Comparison of ENCODE assay signal across 13 cellular contexts in genomic region chr6:89260832-89261231, GRCh38. TPM values are rescaled to one million over a fixed set of nuclear protein-coding genes. Genes with fewer than 3 reads are reported as not detected.
DNase-seq lines count a peak whose midpoint lies in the region; ATAC-seq and TF ChIP-seq lines count a peak whose summit lies in the region.
"Had no signal": no experiment of that assay in that cellular context is flagged by ENCODE, and none has a peak within 500 bp of the region (broad histone marks: within the 10 kb centered on the region; RNA-seq: fewer than 3 reads in every experiment).

No MANE protein-coding gene starts in this region.

- H3K9me3 Mint-ChIP-seq in activated T-cell treated with anti-CD3 and anti-CD28 coated beads, Interleukin-2, amount 50 U/mL, for 4 hours = no peaks in the 10 kb centered on the region
- H3K9me3 Mint-ChIP-seq: activated naive CD8-positive, alpha-beta T cell treated with anti-CD3 and anti-CD28 coated beads, Interleukin-2, amount 10 ng/mL, durations not matched to agents 7 days and 5 days had no signal

- no peaks in the 10 kb centered on the region for H3K4me1 Mint-ChIP-seq in activated T-cell treated with anti-CD3 and anti-CD28 coated beads, Interleukin-2, amount 50 U/mL, for 4 hours (ENCODE audit: low read depth)

- no peak overlapping the region for H2AK5ac ChIP-seq in neuronal stem cell (ENCODE audit: low read depth, low read length)

- ATAC-seq in activated T-cell treated with anti-CD3 and anti-CD28 coated beads, Interleukin-2, amount 50 U/mL, for 4 hours = no peak

- no peak overlapping the region for H2BK15ac ChIP-seq in neuronal stem cell (ENCODE audit: low read length)

- H3K27me3 Mint-ChIP-seq in activated T-cell treated with anti-CD3 and anti-CD28 coated beads, Interleukin-2, amount 50 U/mL, for 4 hours (ENCODE audit: low read depth) = peaks cover 5% of the 10 kb centered on the region

- peaks cover 0 to 7% (median 0%) of the 10 kb centered on the region in 3 experiments for H3K27me3 ChIP-seq in neuronal stem cell (ENCODE audit: control insufficient read depth in 3 of 3, insufficient read depth in 3 of 3, low read depth in 1 of 3, low read length in 3 of 3)

- H2BK5ac ChIP-seq in neuronal stem cell (ENCODE audit: low read length) = no peak overlapping the region

- H3K36me3 ChIP-seq in HEK293 (ENCODE audit: control insufficient read depth in 2 of 2, insufficient read depth in 1 of 2, low read length in 2 of 2) (no peaks in the 10 kb centered on the region), neuronal stem cell (replicated peaks in 1 of 2; ENCODE audit: control insufficient read depth in 2 of 2, insufficient read depth in 2 of 2, low read length in 2 of 2) (no peaks in the 10 kb centered on the region)

- no peak overlapping the region for H2BK120ac ChIP-seq in neuronal stem cell (ENCODE audit: low read depth, low read length)

- no peak overlapping the region for H3K4me2 ChIP-seq in neuronal stem cell (ENCODE audit: insufficient read depth, low read length, poor library complexity, severe bottlenecking)

- H3K9ac ChIP-seq in neuronal stem cell (ENCODE audit: low read depth, low read length, poor library complexity) = no peak overlapping the region

- H3K18ac ChIP-seq in neuronal stem cell (ENCODE audit: low read length) = no peak overlapping the region

- no peak overlapping the region for H3K4me3 Mint-ChIP-seq in activated T-cell treated with anti-CD3 and anti-CD28 coated beads, Interleukin-2, amount 50 U/mL, for 4 hours
- H3K4me3 Mint-ChIP-seq: activated naive CD8-positive, alpha-beta T cell treated with anti-CD3 and anti-CD28 coated beads, Interleukin-2, amount 10 ng/mL, durations not matched to agents 7 days and 5 days had no signal

- no peaks in the 10 kb centered on the region for H3K9me3 ChIP-seq in HEK293 (ENCODE audit: control insufficient read depth, insufficient read depth, low read depth, low read length)
- H3K9me3 ChIP-seq in neuronal stem cell (replicated peaks in 1 of 2; ENCODE audit: control insufficient read depth in 2 of 2, insufficient read depth in 1 of 2, low read depth in 1 of 2, low read length in 2 of 2) = no peaks in the 10 kb centered on the region
- H3K9me3 ChIP-seq: psoas muscle had no signal

- H3K4me3 ChIP-seq in HEK293 (ENCODE audit: low read depth, low read length) = no peak overlapping the region
- H3K4me3 ChIP-seq in neuronal stem cell (ENCODE audit: low read length in 2 of 2) = no peak overlapping the region
- H3K4me3 ChIP-seq: psoas muscle had no signal

- no peaks in the 10 kb centered on the region for H3K79me1 ChIP-seq in neuronal stem cell (ENCODE audit: low read depth, low read length)

- no CpG with 5 or more reads among the region's 5 CpGs for WGBS in neuronal stem cell (ENCODE audit: extremely low coverage in 2 of 2, insufficient read length in 2 of 2, insufficient replicate concordance in 1 of 2), 2 donors

- no peak overlapping the region for H3K23ac ChIP-seq in neuronal stem cell (ENCODE audit: low read depth, low read length, poor library complexity)

- DNase-seq in DMS 273 (lab: John Stamatoyannopoulos, UW; ENCODE audit: unreplicated experiment) = peak; percentile 64
- peak; percentile 15 for DNase-seq in NCI-H345 treated with DMSO at 0.1 percent for 48 hours (lab: John Stamatoyannopoulos, UW; ENCODE audit: unreplicated experiment)
- peak; percentile 17 for DNase-seq in cerebellar cortex (ENCODE audit: low spot score)
- no peak for DNase-seq in medulla oblongata (ENCODE audit: extremely low spot score)
- DNase-seq in nucleus accumbens (lab: John Stamatoyannopoulos, UW) = no peak
- DNase-seq in neuronal stem cell (ENCODE audit: low spot score) = no peak
- no peak for DNase-seq in activated T-cell treated with anti-CD3 and anti-CD28 coated beads, Interleukin-2, amount 50 U/mL, for 4 hours
- DNase-seq: activated naive CD8-positive, alpha-beta T cell treated with anti-CD3 and anti-CD28 coated beads, Interleukin-2, amount 10 ng/mL, durations not matched to agents 7 days and 5 days; NCI-H446 treated with DMSO at 0.1 percent for 48 hours; psoas muscle had no signal

- no peak overlapping the region for H4K8ac ChIP-seq in neuronal stem cell (ENCODE audit: low read depth, low read length)

- POLR2A ChIA-PET in HEK293 (lab: Yijun Ruan, JAX) = interaction anchor here (1.7 kb wide), 1 partner anchor 91 kb away, joined by 4 read pairs; the partner anchor contains the start of gene UBE2J1

- H2BK12ac ChIP-seq in neuronal stem cell (ENCODE audit: low read length) = no peak overlapping the region

- CTCF ChIA-PET in HEK293 (lab: Yijun Ruan, JAX) = interaction anchor here (0.5 to 1.0 kb wide), 7 partner anchors 17 to 1672 kb away, joined by 3 to 6 read pairs (median 3); no protein-coding TSS in a partner anchor

- H3K27ac ChIP-seq in HEK293 (ENCODE audit: extremely low read depth, low read depth, low read length) (no peak overlapping the region), neuronal stem cell (replicated peaks; ENCODE audit: low read length) (no peak overlapping the region)
- H3K27ac ChIP-seq: epithelial cell of prostate, psoas muscle had no signal

- no peak overlapping the region for H2AFZ ChIP-seq in neuronal stem cell (ENCODE audit: low read length)

- no peak overlapping the region for H4K91ac ChIP-seq in neuronal stem cell (ENCODE audit: low read depth, low read length, poor library complexity)

- H3K4me1 ChIP-seq in HEK293 (ENCODE audit: control insufficient read depth, insufficient read depth, low read length) (no peaks in the 10 kb centered on the region; the same call in 1 of the 2 replicates), neuronal stem cell (ENCODE audit: control insufficient read depth in 2 of 2, insufficient read depth in 1 of 2, low read depth in 1 of 2, low read length in 2 of 2) (no peaks in the 10 kb centered on the region)
- H3K4me1 ChIP-seq: psoas muscle had no signal

- no peak overlapping the region for H3K14ac ChIP-seq in neuronal stem cell (ENCODE audit: low read length)

- H3K36me3 Mint-ChIP-seq in activated T-cell treated with anti-CD3 and anti-CD28 coated beads, Interleukin-2, amount 50 U/mL, for 4 hours (ENCODE audit: insufficient read depth) = no peaks in the 10 kb centered on the region
- H3K36me3 Mint-ChIP-seq: activated naive CD8-positive, alpha-beta T cell treated with anti-CD3 and anti-CD28 coated beads, Interleukin-2, amount 10 ng/mL, durations not matched to agents 7 days and 5 days had no signal

- H3K4ac ChIP-seq in neuronal stem cell (ENCODE audit: low read length) = no peak overlapping the region

- TF ChIP-seq CTCF in HEK293 (tag by site-specific recombination; IDR thresholded peaks at IDR 0.05) = peak; percentile 25; the same call in 1 of the 2 replicates

TF ChIP-seq in HEK293, 187 proteins besides CTCF, POLR2A, EP300 and RAD21:
- TF ChIP-seq ZNF645 (tag by site-specific recombination; IDR thresholded peaks at IDR 0.05) = no peak
- no peak for TF ChIP-seq ZFP3 (tag by site-specific recombination; IDR thresholded peaks at IDR 0.05; ENCODE audit: low read depth)
- peak; percentile 65; the same call in 1 of the 2 replicates for TF ChIP-seq TRIM28 (IDR thresholded peaks at IDR 0.05; ENCODE audit: borderline replicate concordance, low read length)
- no peak for TF ChIP-seq ZNF23 (tag by site-specific recombination; IDR thresholded peaks at IDR 0.05; ENCODE audit: borderline replicate concordance)
TF ChIP-seq in HEK293: peak in this region for 1.

RNA-seq across cellular contexts. Expression of gene GABRR1, which starts 43.7 kb away (rescaled TPM):
- not detected for polyA plus RNA-seq in neuronal stem cell (2013, experiment 1 of 2)
- polyA plus RNA-seq in neuronal stem cell (2013, experiment 2 of 2) = not detected
- not detected for total RNA-seq in activated T-cell treated with anti-CD3 and anti-CD28 coated beads, Interleukin-2, amount 50 U/mL, for 4 hours
- total RNA-seq: activated naive CD8-positive, alpha-beta T cell treated with anti-CD3 and anti-CD28 coated beads, Interleukin-2, amount 10 ng/mL, durations not matched to agents 7 days and 5 days; kidney epithelial cell had no signal

RNA-seq across cellular contexts. Expression of gene GABRR2, which starts 54.3 kb away (rescaled TPM):
- polyA plus RNA-seq in neuronal stem cell (2013, experiment 1 of 2) = 0.11 TPM
- 0.08 TPM for polyA plus RNA-seq in neuronal stem cell (2013, experiment 2 of 2)
- under 1 TPM in 1 of 3 donors, not detected in 2; 0.19 TPM for total RNA-seq in activated T-cell treated with anti-CD3 and anti-CD28 coated beads, Interleukin-2, amount 50 U/mL, for 4 hours
- total RNA-seq: kidney epithelial cell had no signal

Comparison
In these comparisons a context has a peak if more than half of its experiments do, and no peak if none do; other contexts are left out.
1. DNase-seq: peak in DMS 273 (single experiment), NCI-H345 treated with DMSO at 0.1 percent for 48 hours (single experiment) and cerebellar cortex (single experiment); none in medulla oblongata (single experiment), nucleus accumbens (0 of 56), neuronal stem cell (single experiment) and activated T-cell treated with anti-CD3 and anti-CD28 coated beads, Interleukin-2, amount 50 U/mL, for 4 hours (single experiment).